ENCODE assay signal across 1 cellular context in genomic region chr6:143742955-143743255, GRCh38.
TF ChIP-seq lines count a peak whose summit lies in the region.

No MANE protein-coding gene starts in this region.

TF ChIP-seq in GM23338, 12 proteins besides CTCF, POLR2A, EP300 and RAD21 (continued from another document):
- TF ChIP-seq ZNF462 (CRISPR knock-in tag; IDR thresholded peaks at IDR 0.05) (no peak), EZH2 (IDR thresholded peaks at IDR 0.05; ENCODE audit: low read depth, unreplicated experiment) (no peak), NANOG (IDR thresholded peaks at IDR 0.05; ENCODE audit: borderline replicate concordance) (no peak), ZNF331 (CRISPR knock-in tag; IDR thresholded peaks at IDR 0.05; ENCODE audit: low read depth) (no peak), JUNB (IDR thresholded peaks at IDR 0.05; ENCODE audit: unreplicated experiment) (no peak), REST (IDR thresholded peaks at IDR 0.05; ENCODE audit: unreplicated experiment) (no peak)
